8 cellular contexts compared by ENCODE assay signal in genomic region chr19:57916168-57916995, GRCh38. TPM values are rescaled to one million over a fixed set of nuclear protein-coding genes. Genes with fewer than 3 reads are reported as not detected.
DNase-seq lines count a peak whose midpoint lies in the region; ATAC-seq lines count a peak whose summit lies in the region.
"Not testable (repeated sequence)": the region's sequence is repeated elsewhere in the genome, so short reads cannot be mapped to it uniquely, and the experiment has no call there.

Gene ZNF417, minus strand, starts transcription at chr19:57916592. Its CDS starts 181 bp downstream, at chr19:57916411.

- peak within 1 kb of the TSS; percentile 40 to 76 for H3K27ac ChIP-seq in esophagus (ENCODE audit: low read depth in 2 of 2, low read length in 1 of 2)

- peaks cover 24% of the 10 kb centered on the region for H3K36me3 Mint-ChIP-seq in IgD-negative memory B cell

- peaks cover 8 to 23% (median 13%) of the 10 kb centered on the region in 3 donors for H3K9me3 Mint-ChIP-seq in IgD-negative memory B cell

- not testable (repeated sequence) for H3K4me1 ChIP-seq in esophagus (ENCODE audit: control insufficient read depth in 2 of 2, insufficient read depth in 2 of 2, low read length in 1 of 2)
- peaks cover 12% of the 10 kb centered on the region for H3K4me1 ChIP-seq in mucosa of stomach (ENCODE audit: control insufficient read depth, insufficient read depth, low read length)

- not testable (repeated sequence) for H3K9me3 ChIP-seq in esophagus (ENCODE audit: control insufficient read depth in 2 of 2, insufficient read depth in 1 of 2, low read depth in 1 of 2, low read length in 1 of 2); mucosa of stomach (ENCODE audit: control insufficient read depth, low read length)

- WGBS in esophagus, 2 donors = 1% methylated on average over 49 to 51 of the region's 51 CpGs

- DNase-seq in DMS153 treated with DMSO at 0.1 percent for 48 hours (lab: John Stamatoyannopoulos, UW; ENCODE audit: unreplicated experiment) = peak; percentile 88
- DNase-seq in OCI-M2 (lab: John Stamatoyannopoulos, UW; ENCODE audit: unreplicated experiment) = peak; percentile 74
- peak; percentile 83 for DNase-seq in activated T-cell treated with anti-CD3 and anti-CD28 coated beads for 4 hours
- peak; percentile 66 to 69 for DNase-seq in stimulated activated CD8-positive, alpha-beta memory T cell treated with anti-CD3 and anti-CD28 coated beads, Interleukin-7, amount 100 ng/mL, for 1 hour (ENCODE audit: low read depth in 2 of 2)

- ATAC-seq in GM21529 (IDR thresholded peaks at IDR 0.05; ENCODE audit: unreplicated experiment) = peak; percentile 97

- peak within 1 kb of the TSS; percentile 73 to 96 (median 80) for H3K27ac Mint-ChIP-seq in IgD-negative memory B cell

- H3K4me1 Mint-ChIP-seq in IgD-negative memory B cell = peaks cover 22 to 26% (median 22%) of the 10 kb centered on the region in 3 donors

- H3K4me3 ChIP-seq in esophagus (ENCODE audit: low read depth in 1 of 2, low read length in 2 of 2) (peak within 1 kb of the TSS; percentile 82 to 97), mucosa of stomach (ENCODE audit: low read length) (peak within 1 kb of the TSS; percentile 28)

- not testable (repeated sequence) for H3K27me3 ChIP-seq in esophagus (ENCODE audit: control insufficient read depth in 1 of 2, insufficient read depth in 2 of 2, low read length in 2 of 2); mucosa of stomach (ENCODE audit: control insufficient read depth, insufficient read depth, low read length)

- H3K27me3 Mint-ChIP-seq in IgD-negative memory B cell = not testable (repeated sequence)

- H3K36me3 ChIP-seq in esophagus (ENCODE audit: control insufficient read depth in 2 of 2, insufficient read depth in 2 of 2, low read length in 1 of 2); mucosa of stomach (ENCODE audit: control insufficient read depth, insufficient read depth, low read length): not testable (repeated sequence)

- peak within 1 kb of the TSS; percentile 90 to 99 (median 96) for H3K4me3 Mint-ChIP-seq in IgD-negative memory B cell

- H3K9ac ChIP-seq in mucosa of stomach (ENCODE audit: low read length) = peak within 1 kb of the TSS; percentile 89

RNA-seq across cellular contexts. Expression of gene ZNF417, which starts in this region (rescaled TPM):
- polyA plus RNA-seq in IgD-negative memory B cell (4.5 TPM), esophagus (1 to 10 TPM; 1.7 to 2.4 TPM)

Comparison
In these comparisons a context has a peak if more than half of its experiments do, and no peak if none do; other contexts are left out.
1. Peak in every context shown above with its lines: DNase-seq, ATAC-seq, H3K4me3 ChIP-seq and H3K27ac ChIP-seq.